In genomic region chr17:76983075-76983411, GRCh38 we compare ENCODE assay signal across 16 cellular contexts.
DNase-seq lines count a peak whose midpoint lies in the region; ATAC-seq and TF ChIP-seq lines count a peak whose summit lies in the region.
"Had no signal": no experiment of that assay in that cellular context is flagged by ENCODE, and none has a peak within 500 bp of the region (broad histone marks: within the 10 kb centered on the region; RNA-seq: fewer than 3 reads in every experiment).

No MANE protein-coding gene starts in this region.

- intact Hi-C loops in right cardiac atrium (cut with DNase I) (no loop called here), cardiac septum (cut with DNase I) (no loop called here)

- no peaks in the 10 kb centered on the region for H3K9me3 ChIP-seq in right cardiac atrium (ENCODE audit: control insufficient read depth, low read length)
- no peaks in the 10 kb centered on the region for H3K9me3 ChIP-seq in RWPE2 (ENCODE audit: severe bottlenecking)

- no peaks in the 10 kb centered on the region for H3K36me3 ChIP-seq in RWPE2 (ENCODE audit: low read depth)

- H3K27me3 ChIP-seq in right cardiac atrium (ENCODE audit: control insufficient read depth, insufficient read depth) = no peaks in the 10 kb centered on the region
- H3K27me3 ChIP-seq in RWPE2 (ENCODE audit: insufficient read depth, poor library complexity, severe bottlenecking) = peaks cover 14% of the 10 kb centered on the region

- peak in 1 of 3 donors; percentile 50 for DNase-seq in right cardiac atrium
- DNase-seq in cardiac septum (ENCODE audit: low spot score) = no peak
- DNase-seq in RWPE2 (ENCODE audit: low spot score) = no peak
- DNase-seq in left kidney (ENCODE audit: low read depth, low spot score) = peak; percentile 23
- DNase-seq in anterior cingulate cortex (lab: John Stamatoyannopoulos, UW) = no peak
- DNase-seq in islet precursor cell = no peak
- DNase-seq: activated T-cell treated with anti-CD3 and anti-CD28 coated beads, Interleukin-2, amount 50 U/mL, for 4 hours; GM23248; mesenchymal stem cell; NCI-H2107; NCI-H774; substantia nigra; SW 1271 had no signal

- no peak for TF ChIP-seq CTCF in RWPE2 (IDR thresholded peaks at IDR 0.05; ENCODE audit: poor library complexity, severe bottlenecking)

- H3K4me1 ChIP-seq in right cardiac atrium (ENCODE audit: control insufficient read depth, insufficient read depth, low read length) (no peaks in the 10 kb centered on the region), RWPE2 (ENCODE audit: insufficient read depth, poor library complexity, severe bottlenecking) (no peaks in the 10 kb centered on the region)

- ATAC-seq in right cardiac atrium = peak; percentile 38 to 72
- ATAC-seq in RWPE2 (ENCODE audit: low read depth) = 0 out of 3 replicates have a peak, but pooled peaks have one; percentile 25
- ATAC-seq in GM21367 (IDR thresholded peaks at IDR 0.05; ENCODE audit: unreplicated experiment) = no peak
- ATAC-seq: activated CD4-positive, CD25-positive, alpha-beta regulatory T cell treated with anti-CD3 and anti-CD28 coated beads, Interleukin-2, amount 50 U/mL, for 24 hours had no signal

- H3K4me3 ChIP-seq in right cardiac atrium (ENCODE audit: low read length) = no peak overlapping the region
- no peak overlapping the region for H3K4me3 ChIP-seq in RWPE2 (ENCODE audit: severe bottlenecking)
- H3K4me3 ChIP-seq: coronary artery, GM23248 had no signal

- 50% methylated on average over 10 of the region's 10 CpGs for WGBS in right cardiac atrium

- H3K27ac ChIP-seq in right cardiac atrium (ENCODE audit: low read length) (no peak overlapping the region), RWPE2 (ENCODE audit: poor library complexity, severe bottlenecking) (no peak overlapping the region)
- H3K27ac ChIP-seq: coronary artery, GM23248 had no signal
